Comparison of ENCODE assay signal across 27 cellular contexts in the genomic region with DNA sequence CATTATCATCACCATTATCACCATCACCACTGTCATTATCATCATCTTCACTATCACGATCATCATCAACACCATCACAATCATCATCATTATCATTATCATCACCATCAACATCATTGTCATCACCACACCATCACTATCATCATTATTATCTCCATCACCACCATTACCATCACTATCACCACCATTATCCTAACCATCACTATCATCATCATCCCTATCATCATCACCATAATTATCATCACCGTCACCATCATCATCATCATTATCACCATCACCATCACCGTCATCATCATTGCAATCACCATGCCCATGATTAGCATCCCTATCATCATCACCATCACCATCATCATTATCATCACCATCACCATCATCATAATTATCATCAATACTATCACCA.
DNase-seq lines count a peak whose midpoint lies in the region; ATAC-seq, FAIRE-seq and TF ChIP-seq lines count a peak whose summit lies in the region.
"Had no signal": no experiment of that assay in that cellular context is flagged by ENCODE, and none has a peak within 500 bp of the region (broad histone marks: within the 10 kb centered on the region; RNA-seq: fewer than 3 reads in every experiment).

No MANE protein-coding gene starts in this region.

- TF ChIP-seq CTCF in HEK293 (tag by site-specific recombination; IDR thresholded peaks at IDR 0.05) (no peak), K562 (IDR thresholded peaks at IDR 0.05 in 2 of 3, conservative IDR thresholded peaks at IDR 0.05 in 1 of 3; ENCODE audit: insufficient read depth in 2 of 3, low read depth in 1 of 3, low read length in 3 of 3) (no peak)
- no peak for TF ChIP-seq CTCF in CD8-positive, alpha-beta T cell (IDR thresholded peaks at IDR 0.05)

- TF ChIP-seq POLR2A in H54 (IDR thresholded peaks at IDR 0.05; ENCODE audit: low read depth, low read length) (no peak), K562 (conservative IDR thresholded peaks at IDR 0.05) (no peak)

- no peaks in the 10 kb centered on the region for H4K20me1 ChIP-seq in K562 (replicated peaks; ENCODE audit: control insufficient read depth, insufficient read depth, low read length)
- H4K20me1 ChIP-seq: BLaER1 had no signal

- ATAC-seq in K562, result no peak
- no peak for ATAC-seq in HG03139 (IDR thresholded peaks at IDR 0.05; ENCODE audit: unreplicated experiment)
- ATAC-seq in CD8-positive, alpha-beta T cell, result no peak

- no TSS peak for BruUV-seq in K562 (replicated peaks; lab: Mats Ljungman, UMichigan)

- H3K4me2 ChIP-seq in K562 (ENCODE audit: insufficient read depth, low read length), result no peak overlapping the region
- H3K4me2 ChIP-seq: BLaER1 had no signal

- H3K79me2 ChIP-seq in K562 (ENCODE audit: control insufficient read depth, insufficient read depth, low read length), result no peaks in the 10 kb centered on the region

- 2% methylated on average over 3 of the region's 3 CpGs for WGBS in K562 (ENCODE audit: insufficient coverage, low coverage, missing lambda C conversion rate)

- H3K36me3 ChIP-seq in HEK293 (ENCODE audit: control insufficient read depth in 2 of 2, insufficient read depth in 1 of 2, low read length in 2 of 2), result no peaks in the 10 kb centered on the region
- H3K36me3 ChIP-seq in K562 (ENCODE audit: control insufficient read depth, insufficient read depth, low read length), result no peaks in the 10 kb centered on the region
- no peaks in the 10 kb centered on the region for H3K36me3 ChIP-seq in CD8-positive, alpha-beta T cell (ENCODE audit: insufficient read depth, low read length)
- H3K36me3 ChIP-seq: BE2C, BLaER1 had no signal

- CTCF ChIA-PET in HEK293 (lab: Yijun Ruan, JAX), result no interaction called here
- CTCF ChIA-PET in K562 (lab: Yijun Ruan, JAX; ENCODE audit: low intra/inter-chr PET ratio), result no interaction called here
- CTCF ChIA-PET in CD8-positive, alpha-beta T cell (lab: Charles Lee), result no interaction called here

- H2AFZ ChIP-seq in K562 (ENCODE audit: low read depth, low read length), result no peak overlapping the region

- DNase-seq in H54 (ENCODE audit: insufficient read length, low spot score) (no peak), K562 (ENCODE audit: extremely low read depth in 1 of 4, low spot score in 3 of 4) (no peak), urothelium cell line (ENCODE audit: low spot score) (no peak), GM03348 (ENCODE audit: low spot score) (no peak)
- DNase-seq in CD8-positive, alpha-beta T cell, result no peak
- DNase-seq: 8988T; ACHN; BE2C; C1 segment of cervical spinal cord; Caco-2; Calu3; CD4-positive, alpha-beta memory T cell; CD4-positive, CD25-positive, alpha-beta regulatory T cell; DMS 273 treated with DMSO at 0.1 percent for 48 hours; DMS153; DMS53; DMS79; DND-41; EL; GDM1 had no signal

- H3K4me3 Mint-ChIP-seq in CD8-positive, alpha-beta T cell, result no peak overlapping the region
- H3K4me3 Mint-ChIP-seq: CD14-positive monocyte; CD4-positive, alpha-beta memory T cell; CD4-positive, CD25-positive, alpha-beta regulatory T cell had no signal

- in situ Hi-C loops in K562 (cut with MboI), result no loop called here

- no peaks in the 10 kb centered on the region for H3K27me3 Mint-ChIP-seq in CD8-positive, alpha-beta T cell (ENCODE audit: low read depth)
- H3K27me3 Mint-ChIP-seq: CD4-positive, CD25-positive, alpha-beta regulatory T cell had no signal

- no peaks in the 10 kb centered on the region for H3K9me3 ChIP-seq in HEK293 (ENCODE audit: control insufficient read depth, insufficient read depth, low read depth, low read length)
- no peaks in the 10 kb centered on the region for H3K9me3 ChIP-seq in K562 (replicated peaks; ENCODE audit: control insufficient read depth, insufficient read depth, low read depth, low read length)
- no peaks in the 10 kb centered on the region for H3K9me3 ChIP-seq in CD8-positive, alpha-beta T cell (ENCODE audit: low read length)
- H3K9me3 ChIP-seq: BE2C, BLaER1, Caco-2 had no signal

- TF ChIP-seq RAD21 in K562 (CRISPR knock-in tag; conservative IDR thresholded peaks at IDR 0.05 in 1 of 2, IDR thresholded peaks at IDR 0.05 in 1 of 2), result no peak

- no peak for TF ChIP-seq EP300 in K562 (IDR thresholded peaks at IDR 0.05; ENCODE audit: low read length)

- H3K4me3 ChIP-seq in HEK293 (ENCODE audit: low read depth, low read length) (no peak overlapping the region), K562 (no peak overlapping the region)
- no peak overlapping the region for H3K4me3 ChIP-seq in CD8-positive, alpha-beta T cell (ENCODE audit: low read depth, low read length)
- H3K4me3 ChIP-seq: BLaER1 had no signal

- H3K27ac Mint-ChIP-seq in CD8-positive, alpha-beta T cell, result no peak overlapping the region
- H3K27ac Mint-ChIP-seq: CD14-positive monocyte; CD4-positive, alpha-beta memory T cell; CD4-positive, CD25-positive, alpha-beta regulatory T cell had no signal

- no peaks in the 10 kb centered on the region for H3K36me3 Mint-ChIP-seq in CD8-positive, alpha-beta T cell
- H3K36me3 Mint-ChIP-seq: CD14-positive monocyte; CD4-positive, alpha-beta memory T cell; CD4-positive, CD25-positive, alpha-beta regulatory T cell had no signal

- no peaks in the 10 kb centered on the region for H3K9me1 ChIP-seq in K562 (ENCODE audit: control insufficient read depth, insufficient read depth, low read length)

- peaks cover 0 to 5% of the 10 kb centered on the region in 2 experiments; a peak in 2 of 5 replicates for H3K27me3 ChIP-seq in K562 (ENCODE audit: control insufficient read depth in 2 of 2, insufficient read depth in 2 of 2, low read length in 2 of 2)
- no peaks in the 10 kb centered on the region for H3K27me3 ChIP-seq in CD8-positive, alpha-beta T cell (ENCODE audit: insufficient read depth, low read length)
- H3K27me3 ChIP-seq: BE2C, BLaER1 had no signal

- intact Hi-C loops in K562 (cut with micrococcal nuclease), result no loop called here
- intact Hi-C loops in CD8-positive, alpha-beta T cell (cut with DNase I, micrococcal nuclease), result no loop called here

- FAIRE-seq in H54 (lab: Jason Lieb, UNC) (peak; percentile 6), K562 (lab: Jason Lieb, UNC) (no peak), urothelium cell line (lab: Jason Lieb, UNC) (peak; percentile 98)
- FAIRE-seq: A204.1, GM12891, GM19239 had no signal

- H3K9ac ChIP-seq in K562 (ENCODE audit: insufficient read depth in 1 of 2, low read depth in 2 of 2, low read length in 2 of 2), result no peak overlapping the region
- H3K9ac ChIP-seq: BLaER1 had no signal

- H3K27ac ChIP-seq in HEK293 (ENCODE audit: extremely low read depth, low read depth, low read length) (no peak overlapping the region), K562 (ENCODE audit: extremely low read depth, low read depth, low read length) (no peak overlapping the region)
- no peak overlapping the region for H3K27ac ChIP-seq in CD8-positive, alpha-beta T cell (ENCODE audit: low read depth, low read length)
- H3K27ac ChIP-seq: BLaER1 had no signal

- no peaks in the 10 kb centered on the region for H3K4me1 ChIP-seq in HEK293 (ENCODE audit: control insufficient read depth, insufficient read depth, low read length)
- peaks cover 0 to 5% of the 10 kb centered on the region in 2 experiments; a peak in 1 of 5 replicates for H3K4me1 ChIP-seq in K562 (replicated peaks in 1 of 2; ENCODE audit: control insufficient read depth in 2 of 2, insufficient read depth in 2 of 2, low read length in 2 of 2)
- no peaks in the 10 kb centered on the region for H3K4me1 ChIP-seq in CD8-positive, alpha-beta T cell (ENCODE audit: insufficient read depth, low read length)
- H3K4me1 ChIP-seq: BE2C, BLaER1, Caco-2 had no signal

- POLR2A ChIA-PET in HEK293 (lab: Yijun Ruan, JAX), result no interaction called here
- POLR2A ChIA-PET in K562 (lab: Yijun Ruan, JAX), result interaction anchor here (0.5 kb wide), 1 partner anchor 73 kb away, joined by 3 read pairs; no protein-coding TSS in a partner anchor
- POLR2A ChIA-PET in CD8-positive, alpha-beta T cell (lab: Charles Lee), result no interaction called here

- H3K4me1 Mint-ChIP-seq in CD8-positive, alpha-beta T cell (ENCODE audit: low read depth), result no peaks in the 10 kb centered on the region
- H3K4me1 Mint-ChIP-seq: CD14-positive monocyte; CD4-positive, alpha-beta memory T cell; CD4-positive, CD25-positive, alpha-beta regulatory T cell had no signal

- H3K9me3 Mint-ChIP-seq in CD8-positive, alpha-beta T cell, result no peaks in the 10 kb centered on the region

TF ChIP-seq in HEK293, 187 proteins besides CTCF, POLR2A, EP300 and RAD21 (continues in another document):
- TF ChIP-seq ZNF514 (tag by site-specific recombination; IDR thresholded peaks at IDR 0.05) (no peak), SP3 (tag by site-specific recombination; IDR thresholded peaks at IDR 0.05) (no peak)
- TF ChIP-seq, protein P1, sequence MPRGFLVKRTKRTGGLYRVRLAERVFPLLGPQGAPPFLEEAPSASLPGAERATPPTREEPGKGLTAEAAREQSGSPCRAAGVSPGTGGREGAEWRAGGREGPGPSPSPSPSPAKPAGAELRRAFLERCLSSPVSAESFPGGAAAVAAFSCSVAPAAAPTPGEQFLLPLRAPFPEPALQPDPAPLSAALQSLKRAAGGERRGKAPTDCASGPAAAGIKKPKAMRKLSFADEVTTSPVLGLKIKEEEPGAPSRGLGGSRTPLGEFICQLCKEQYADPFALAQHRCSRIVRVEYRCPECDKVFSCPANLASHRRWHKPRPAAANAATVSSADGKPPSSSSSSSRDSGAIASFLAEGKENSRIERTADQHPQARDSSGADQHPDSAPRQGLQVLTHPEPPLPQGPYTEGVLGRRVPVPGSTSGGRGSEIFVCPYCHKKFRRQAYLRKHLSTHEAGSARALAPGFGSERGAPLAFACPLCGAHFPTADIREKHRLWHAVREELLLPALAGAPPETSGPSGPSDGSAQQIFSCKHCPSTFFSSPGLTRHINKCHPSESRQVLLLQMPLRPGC (tag by site-specific recombination; IDR thresholded peaks at IDR 0.05), result 0 out of 2 replicates have a peak, but pooled peaks have one; percentile 23

TF ChIP-seq in K562, 482 proteins besides CTCF, POLR2A, EP300 and RAD21 (continues in another document):
- no peak for TF ChIP-seq RFX5 (IDR thresholded peaks at IDR 0.05; ENCODE audit: low read depth, low read length)
- TF ChIP-seq TAF9B (IDR thresholded peaks at IDR 0.05; ENCODE audit: partially characterized antibody), result peak; percentile 9
- no peak for TF ChIP-seq PHB (CRISPR knock-in tag; IDR thresholded peaks at IDR 0.05)
- peak; percentile 86; the same call in 1 of the 2 replicates for TF ChIP-seq TSC22D4 (tag; IDR thresholded peaks at IDR 0.05)
- peak; percentile 12 for TF ChIP-seq ARHGAP35 (IDR thresholded peaks at IDR 0.05; ENCODE audit: partially characterized antibody)
- no peak for TF ChIP-seq BCOR (IDR thresholded peaks at IDR 0.05)
